Comparison of ENCODE assay signal across 1 cellular context in genomic region chr3:140334105-140334504, GRCh38.
TF ChIP-seq lines count a peak whose summit lies in the region.

No MANE protein-coding gene starts in this region.

TF ChIP-seq in SK-N-SH treated with all-trans-retinoic acid at 6 μM for 48 hours, 23 proteins besides CTCF, POLR2A, EP300 and RAD21 (continued from another document):
- TF ChIP-seq CREB5 (CRISPR knock-in tag; IDR thresholded peaks at IDR 0.05; ENCODE audit: low read depth) (no peak), ZFP3 (CRISPR knock-in tag; IDR thresholded peaks at IDR 0.05) (no peak), OSR1 (CRISPR knock-in tag; IDR thresholded peaks at IDR 0.05) (no peak), ZC3H10 (CRISPR knock-in tag; IDR thresholded peaks at IDR 0.05) (no peak), SNAI2 (CRISPR knock-in tag; IDR thresholded peaks at IDR 0.05) (no peak), TOX (CRISPR knock-in tag; IDR thresholded peaks at IDR 0.05; ENCODE audit: borderline replicate concordance) (no peak), BACH2 (CRISPR knock-in tag; IDR thresholded peaks at IDR 0.05; ENCODE audit: borderline replicate concordance) (no peak), CSRNP3 (CRISPR knock-in tag; IDR thresholded peaks at IDR 0.05) (no peak), CSDC2 (CRISPR knock-in tag; IDR thresholded peaks at IDR 0.05) (no peak), TCF4 (CRISPR knock-in tag; IDR thresholded peaks at IDR 0.05; ENCODE audit: borderline replicate concordance) (no peak), POU6F1 (CRISPR knock-in tag; IDR thresholded peaks at IDR 0.05; ENCODE audit: borderline replicate concordance, low read depth) (no peak), ISL1 (CRISPR knock-in tag; IDR thresholded peaks at IDR 0.05) (no peak), GLIS3 (CRISPR knock-in tag; IDR thresholded peaks at IDR 0.05) (no peak)
